Comparison of ENCODE assay signal across 34 cellular contexts in genomic region chr3:59922226-59922625, GRCh38.
"Had no signal": no experiment of that assay in that cellular context is flagged by ENCODE, and none has a peak within 500 bp of the region (broad histone marks: within the 10 kb centered on the region; RNA-seq: fewer than 3 reads in every experiment).

No MANE protein-coding gene starts in this region.

- H3K4me2 ChIP-seq: KMS-11 had no signal

- H3K27ac ChIP-seq: KMS-11 had no signal

- H3K27me3 ChIP-seq: MG63 had no signal

- H3K9me3 ChIP-seq: MG63 had no signal

- H3K36me3 ChIP-seq: MG63 had no signal

- H3K9ac ChIP-seq: KMS-11 had no signal

- DNase-seq: Karpas-422, Kasumi-1, MG63, MM.1S, MV-4-11, NCI-H1048, NCI-H1092, NCI-H1092 treated with DMSO at 0.1 percent for 48 hours, NCI-H1105, NCI-H1105 treated with DMSO at 0.1 percent for 48 hours, NCI-H1417, NCI-H1417 treated with DMSO at 0.1 percent for 48 hours, NCI-H1436, NCI-H1436 treated with DMSO at 0.1 percent for 48 hours, NCI-H146, NCI-H1694, NCI-H1694 treated with DMSO at 0.1 percent for 48 hours, NCI-H187, NCI-H187 treated with DMSO at 0.1 percent for 48 hours, NCI-H1930, NCI-H2029, NCI-H2029 treated with DMSO at 0.1 percent for 48 hours, NCI-H2081, NCI-H2081 treated with DMSO at 0.1 percent for 48 hours, NCI-H2107, NCI-H2171, NCI-H2171 treated with DMSO at 0.1 percent for 48 hours, NCI-H2227 treated with DMSO at 0.1 percent for 48 hours, NCI-H226, NCI-H345, NCI-H446, NCI-H446 treated with DMSO at 0.1 percent for 48 hours, NCI-H510A had no signal

- H3K4me3 ChIP-seq: MG63 had no signal
